Comparison of ENCODE assay signal across 19 cellular contexts in the genomic region with DNA sequence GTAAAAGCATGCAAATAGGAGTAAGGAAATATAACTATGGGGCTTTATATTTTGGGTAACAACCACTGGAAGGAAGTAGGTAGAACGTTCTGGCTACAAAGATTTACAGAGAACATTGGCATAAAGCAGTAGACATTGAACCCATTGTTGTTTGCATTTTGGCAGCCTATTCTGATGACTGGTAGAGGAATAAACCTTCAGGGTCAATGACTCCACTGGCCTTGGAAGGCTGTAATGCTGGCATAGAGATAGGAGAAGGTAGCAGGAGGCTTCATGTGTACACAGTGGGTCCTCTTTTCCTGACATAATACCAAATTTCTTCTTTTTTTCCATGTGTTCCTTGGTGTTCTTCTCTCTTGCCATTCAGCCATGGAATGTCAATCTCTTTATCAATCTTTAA.
A peak's percentile ranks its signal among the peaks of the same experiment; 100 is the strongest.
DNase-seq lines count a peak whose midpoint lies in the region; ATAC-seq, FAIRE-seq and TF ChIP-seq lines count a peak whose summit lies in the region.
"Had no signal": no experiment of that assay in that cellular context is flagged by ENCODE, and none has a peak within 500 bp of the region (broad histone marks: within the 10 kb centered on the region; RNA-seq: fewer than 3 reads in every experiment).

No MANE protein-coding gene starts in this region.

- H3K27ac ChIP-seq in liver (ENCODE audit: low read depth in 1 of 2, low read length in 2 of 2) (no peak overlapping the region), HepG2 (ENCODE audit: extremely low read length, insufficient read depth, low read length) (no peak overlapping the region), right lobe of liver (peak overlapping the region in 2 of 3 donors; percentile 45 to 61), MM.1S (ENCODE audit: low read length) (no peak overlapping the region)
- H3K27ac ChIP-seq: 22Rv1; A549; BLaER1 treated with 17β-estradiol and CSF1 and Interleukin-3, amounts not matched to agents 10 nM and 100 nM; C4-2B had no signal

- H3K9me3 ChIP-seq in liver (ENCODE audit: control insufficient read depth in 4 of 4, low read length in 3 of 4), result no peaks in the 10 kb centered on the region
- H3K9me3 ChIP-seq in HepG2 (ENCODE audit: low read length), result peaks cover 16% of the 10 kb centered on the region
- no peaks in the 10 kb centered on the region for H3K9me3 ChIP-seq in right lobe of liver
- no peaks in the 10 kb centered on the region for H3K9me3 ChIP-seq in MM.1S (replicated peaks; ENCODE audit: insufficient read depth, low read length)
- H3K9me3 ChIP-seq: A549; BLaER1 treated with 17β-estradiol and CSF1 and Interleukin-3, amounts not matched to agents 10 nM and 100 nM; Caco-2 had no signal

- in situ Hi-C loops in HepG2 (cut with HindIII; ENCODE audit: extremely low pct_ligation_motif_present, low pct_unique_long_range_greater_than_20kb), result no loop called here

- H3K9ac ChIP-seq in liver (ENCODE audit: low read depth in 1 of 2, low read length in 2 of 2), result no peak overlapping the region
- H3K9ac ChIP-seq in HepG2 (ENCODE audit: insufficient read depth, low read depth, low read length), result no peak overlapping the region
- H3K9ac ChIP-seq in MM.1S (ENCODE audit: low read length), result no peak overlapping the region
- H3K9ac ChIP-seq: BLaER1 treated with 17β-estradiol and CSF1 and Interleukin-3, amounts not matched to agents 10 nM and 100 nM had no signal

- H3K27me3 ChIP-seq in liver (ENCODE audit: control insufficient read depth in 4 of 4, insufficient read depth in 4 of 4, low read length in 3 of 4) (no peaks in the 10 kb centered on the region), HepG2 (ENCODE audit: control insufficient read depth in 1 of 2, insufficient read depth in 2 of 2, low read length in 2 of 2) (no peaks in the 10 kb centered on the region), right lobe of liver (no peaks in the 10 kb centered on the region), MM.1S (replicated peaks; ENCODE audit: insufficient read depth, low read length) (no peaks in the 10 kb centered on the region)
- H3K27me3 ChIP-seq: BLaER1 treated with 17β-estradiol and CSF1 and Interleukin-3, amounts not matched to agents 10 nM and 100 nM had no signal

- ATAC-seq in HepG2 (no peak), right lobe of liver (peak; percentile 90 to 96 (median 92))
- ATAC-seq: A549; CD8-positive, alpha-beta T cell had no signal

- H3F3A ChIP-seq in MM.1S (ENCODE audit: insufficient read depth, low read length), result no peaks in the 10 kb centered on the region

- no peak for FAIRE-seq in HepG2 (lab: Jason Lieb, UNC)
- FAIRE-seq: A549, D721Med, G401.6, GM12891 had no signal

- no peaks in the 10 kb centered on the region for H3K9me2 ChIP-seq in MM.1S (replicated peaks; ENCODE audit: insufficient read depth, low read length)

- DNase-seq in HepG2 (ENCODE audit: low spot score) (no peak), right lobe of liver (peak in 1 of 3 donors; percentile 73), MM.1S (no peak), GM19238 (ENCODE audit: insufficient read length, low spot score) (no peak)
- DNase-seq: AML-193; Calu3; CD4-positive, alpha-beta T cell; CD8-positive, alpha-beta T cell; DMS79 treated with DMSO at 0.1 percent for 48 hours; GF-D8 had no signal

- no peak overlapping the region for H3K4me3 ChIP-seq in liver (ENCODE audit: low read depth in 1 of 3, low read length in 3 of 3)
- H3K4me3 ChIP-seq in HepG2 (replicated peaks in 1 of 3; ENCODE audit: insufficient read depth in 1 of 3, low read depth in 2 of 3, low read length in 3 of 3), result no peak overlapping the region
- no peak overlapping the region for H3K4me3 ChIP-seq in right lobe of liver
- no peak overlapping the region for H3K4me3 ChIP-seq in MM.1S (ENCODE audit: low read length)
- H3K4me3 ChIP-seq: A549; BLaER1 treated with 17β-estradiol and CSF1 and Interleukin-3, amounts not matched to agents 10 nM and 100 nM had no signal

- no peaks in the 10 kb centered on the region for H3K79me2 ChIP-seq in HepG2 (ENCODE audit: insufficient read depth, low read length)
- H3K79me2 ChIP-seq in MM.1S (ENCODE audit: low read length), result no peaks in the 10 kb centered on the region

- intact Hi-C loops in HepG2 (cut with micrococcal nuclease; ENCODE audit: unreplicated experiment) (no loop called here), right lobe of liver (cut with DNase I) (no loop called here)

- H4K20me1 ChIP-seq in HepG2 (ENCODE audit: insufficient read depth, low read length), result no peaks in the 10 kb centered on the region
- H4K20me1 ChIP-seq in MM.1S (ENCODE audit: insufficient read depth, low read length), result no peaks in the 10 kb centered on the region
- H4K20me1 ChIP-seq: BLaER1 treated with 17β-estradiol and CSF1 and Interleukin-3, amounts not matched to agents 10 nM and 100 nM had no signal

- CTCF ChIA-PET in HepG2 (lab: Yijun Ruan, JAX; ENCODE audit: low intra/inter-chr PET ratio, low total read pairs), result no interaction called here

- WGBS in liver, result 17% methylated on average over 1 of the region's 1 CpG
- WGBS in HepG2 (ENCODE audit: low lambda C conversion rate), result 0% methylated on average over 1 of the region's 1 CpG
- WGBS in right lobe of liver (ENCODE audit: insufficient coverage, low coverage, low lambda C conversion rate, missing lambda C conversion rate), result 12% methylated on average over 1 of the region's 1 CpG

- peaks cover 0 to 26% (median 18%) of the 10 kb centered on the region in 4 donors for H3K4me1 ChIP-seq in liver (ENCODE audit: control insufficient read depth in 4 of 4, insufficient read depth in 4 of 4, low read length in 3 of 4)
- peaks cover 18% of the 10 kb centered on the region; the same call in 1 of the 2 replicates for H3K4me1 ChIP-seq in HepG2 (ENCODE audit: insufficient read depth, low read length)
- peaks cover 0 to 15% (median 0%) of the 10 kb centered on the region in 4 donors for H3K4me1 ChIP-seq in right lobe of liver
- no peaks in the 10 kb centered on the region for H3K4me1 ChIP-seq in MM.1S (ENCODE audit: low read length)
- H3K4me1 ChIP-seq: A549; BLaER1 treated with 17β-estradiol and CSF1 and Interleukin-3, amounts not matched to agents 10 nM and 100 nM had no signal

- BruUV-seq in HepG2 (replicated peaks; lab: Mats Ljungman, UMichigan), result no TSS peak

- no peaks in the 10 kb centered on the region for H3K36me3 ChIP-seq in liver (ENCODE audit: control insufficient read depth in 4 of 4, insufficient read depth in 3 of 4, low read depth in 1 of 4, low read length in 3 of 4)
- no peaks in the 10 kb centered on the region for H3K36me3 ChIP-seq in HepG2 (replicated peaks in 1 of 2; ENCODE audit: control insufficient read depth in 1 of 2, insufficient read depth in 2 of 2, low read length in 2 of 2)
- H3K36me3 ChIP-seq in right lobe of liver, result no peaks in the 10 kb centered on the region
- no peaks in the 10 kb centered on the region for H3K36me3 ChIP-seq in MM.1S (replicated peaks; ENCODE audit: insufficient read depth, low read length)
- H3K36me3 ChIP-seq: BLaER1 treated with 17β-estradiol and CSF1 and Interleukin-3, amounts not matched to agents 10 nM and 100 nM had no signal

- TF ChIP-seq CTCF in liver (IDR thresholded peaks at IDR 0.05; ENCODE audit: low read depth, low read length, missing input control), result no peak
- no peak for TF ChIP-seq CTCF in HepG2 (CRISPR knock-in tag; IDR thresholded peaks at IDR 0.05)
- TF ChIP-seq CTCF in right lobe of liver (IDR thresholded peaks at IDR 0.05), result no peak
- no peak for TF ChIP-seq CTCF in MM.1S (IDR thresholded peaks at IDR 0.05; ENCODE audit: low read length)

- TF ChIP-seq RAD21 in liver (IDR thresholded peaks at IDR 0.05) (peak; percentile 9 to 30), HepG2 (CRISPR knock-in tag; IDR thresholded peaks at IDR 0.05) (no peak)

- TF ChIP-seq EP300 in HepG2 (IDR thresholded peaks at IDR 0.05; ENCODE audit: low read depth in 2 of 2, low read length in 2 of 2) (no peak), HepG2 (CRISPR knock-in tag; IDR thresholded peaks at IDR 0.05; ENCODE audit: borderline replicate concordance) (no peak)

- H2AFZ ChIP-seq in HepG2 (ENCODE audit: low read length) (no peak overlapping the region), MM.1S (ENCODE audit: low read length) (no peak overlapping the region)

- no peak for TF ChIP-seq POLR2A in HepG2 (IDR thresholded peaks at IDR 0.05; ENCODE audit: insufficient read depth in 1 of 2, low read depth in 2 of 2, low read length in 2 of 2)
- no peak for TF ChIP-seq POLR2A in right lobe of liver (IDR thresholded peaks at IDR 0.05)

- H3K4me2 ChIP-seq in HepG2 (ENCODE audit: low read depth, low read length) (no peak overlapping the region), MM.1S (ENCODE audit: low read depth, low read length) (no peak overlapping the region)
- H3K4me2 ChIP-seq: A549; BLaER1 treated with 17β-estradiol and CSF1 and Interleukin-3, amounts not matched to agents 10 nM and 100 nM had no signal

- POLR2A ChIA-PET in HepG2 (lab: Yijun Ruan, JAX), result no interaction called here

TF ChIP-seq in liver, 16 proteins besides CTCF, POLR2A, EP300 and RAD21 (continues in another document):
- peak; percentile 82 to 85 for TF ChIP-seq HNF4A (conservative IDR thresholded peaks at IDR 0.05)
- TF ChIP-seq, protein P1, sequence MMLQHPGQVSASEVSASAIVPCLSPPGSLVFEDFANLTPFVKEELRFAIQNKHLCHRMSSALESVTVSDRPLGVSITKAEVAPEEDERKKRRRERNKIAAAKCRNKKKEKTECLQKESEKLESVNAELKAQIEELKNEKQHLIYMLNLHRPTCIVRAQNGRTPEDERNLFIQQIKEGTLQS (IDR thresholded peaks at IDR 0.05), result no peak
- no peak for TF ChIP-seq YY1 (IDR thresholded peaks at IDR 0.05)
- peak; percentile 50 for TF ChIP-seq FOXA2 (IDR thresholded peaks at IDR 0.05)
- TF ChIP-seq NR2F2 (IDR thresholded peaks at IDR 0.05), result no peak
- TF ChIP-seq RXRA (IDR thresholded peaks at IDR 0.05), result peak; percentile 89 to 91
- TF ChIP-seq TAF1 (conservative IDR thresholded peaks at IDR 0.05), result no peak
- no peak for TF ChIP-seq HNF4G (IDR thresholded peaks at IDR 0.05)
- peak; percentile 23 for TF ChIP-seq FOXA1 (IDR thresholded peaks at IDR 0.05)
- TF ChIP-seq SP1 (IDR thresholded peaks at IDR 0.05), result peak; percentile 70

TF ChIP-seq in HepG2, 621 proteins besides CTCF, POLR2A, EP300 and RAD21 (continues in another document):
- TF ChIP-seq ZC3H4 (CRISPR knock-in tag; IDR thresholded peaks at IDR 0.05; ENCODE audit: borderline replicate concordance), result no peak
- TF ChIP-seq HHEX (CRISPR knock-in tag; IDR thresholded peaks at IDR 0.05), result no peak
- no peak for TF ChIP-seq ZNF235 (CRISPR knock-in tag; IDR thresholded peaks at IDR 0.05; ENCODE audit: borderline replicate concordance)
- no peak for TF ChIP-seq CHCHD3 (CRISPR knock-in tag; IDR thresholded peaks at IDR 0.05)
- TF ChIP-seq ZSCAN22 (CRISPR knock-in tag; IDR thresholded peaks at IDR 0.05), result no peak
- no peak for TF ChIP-seq RBAK (CRISPR knock-in tag; IDR thresholded peaks at IDR 0.05)
- no peak for TF ChIP-seq ZNF225 (CRISPR knock-in tag; IDR thresholded peaks at IDR 0.05)
- no peak for TF ChIP-seq ZNF589 (CRISPR knock-in tag; conservative IDR thresholded peaks at IDR 0.05)
- TF ChIP-seq PTBP1 (IDR thresholded peaks at IDR 0.05; ENCODE audit: low read depth, low read length, poor library complexity, severe bottlenecking), result no peak
- TF ChIP-seq ZNF775 (CRISPR knock-in tag; IDR thresholded peaks at IDR 0.05; ENCODE audit: borderline replicate concordance), result no peak

Comparison
In these comparisons a context has a peak if more than half of its experiments do, and no peak if none do; other contexts are left out.
1. H3K27ac ChIP-seq: peak in right lobe of liver (2 of 3); none in liver (0 of 2), HepG2 (single experiment) and MM.1S (single experiment).